1 cellular context compared by ENCODE assay signal in the genomic region with DNA sequence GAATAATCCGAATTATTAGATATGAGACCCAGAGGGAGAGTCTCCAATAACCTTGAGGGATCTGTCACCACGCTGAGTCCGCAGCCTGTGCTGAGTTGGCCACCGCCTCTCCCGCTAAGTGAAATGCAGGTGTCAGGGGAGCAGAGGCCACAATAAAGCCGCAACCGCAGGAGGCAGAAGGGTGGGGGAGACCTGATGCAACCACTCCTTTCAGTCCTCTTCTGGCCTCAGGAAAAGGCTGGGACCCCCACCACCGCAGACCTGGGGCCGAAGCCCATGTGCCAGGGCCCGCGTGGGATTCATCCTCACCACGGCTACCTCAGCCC.
A peak's percentile ranks its signal among the peaks of the same experiment; 100 is the strongest.
TF ChIP-seq lines count a peak whose summit lies in the region.

No MANE protein-coding gene starts in this region.

TF ChIP-seq in K562, 482 proteins besides CTCF, POLR2A, EP300 and RAD21 (continued from another document):
- TF ChIP-seq, protein P1, sequence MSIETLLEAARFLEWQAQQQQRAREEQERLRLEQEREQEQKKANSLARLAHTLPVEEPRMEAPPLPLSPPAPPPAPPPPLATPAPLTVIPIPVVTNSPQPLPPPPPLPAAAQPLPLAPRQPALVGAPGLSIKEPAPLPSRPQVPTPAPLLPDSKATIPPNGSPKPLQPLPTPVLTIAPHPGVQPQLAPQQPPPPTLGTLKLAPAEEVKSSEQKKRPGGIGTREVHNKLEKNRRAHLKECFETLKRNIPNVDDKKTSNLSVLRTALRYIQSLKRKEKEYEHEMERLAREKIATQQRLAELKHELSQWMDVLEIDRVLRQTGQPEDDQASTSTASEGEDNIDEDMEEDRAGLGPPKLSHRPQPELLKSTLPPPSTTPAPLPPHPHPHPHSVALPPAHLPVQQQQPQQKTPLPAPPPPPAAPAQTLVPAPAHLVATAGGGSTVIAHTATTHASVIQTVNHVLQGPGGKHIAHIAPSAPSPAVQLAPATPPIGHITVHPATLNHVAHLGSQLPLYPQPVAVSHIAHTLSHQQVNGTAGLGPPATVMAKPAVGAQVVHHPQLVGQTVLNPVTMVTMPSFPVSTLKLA (conservative IDR thresholded peaks at IDR 0.05): 0 out of 4 replicates have a peak, but pooled peaks of 1 of the 2 experiments have one; percentile 23
- TF ChIP-seq, protein P2, sequence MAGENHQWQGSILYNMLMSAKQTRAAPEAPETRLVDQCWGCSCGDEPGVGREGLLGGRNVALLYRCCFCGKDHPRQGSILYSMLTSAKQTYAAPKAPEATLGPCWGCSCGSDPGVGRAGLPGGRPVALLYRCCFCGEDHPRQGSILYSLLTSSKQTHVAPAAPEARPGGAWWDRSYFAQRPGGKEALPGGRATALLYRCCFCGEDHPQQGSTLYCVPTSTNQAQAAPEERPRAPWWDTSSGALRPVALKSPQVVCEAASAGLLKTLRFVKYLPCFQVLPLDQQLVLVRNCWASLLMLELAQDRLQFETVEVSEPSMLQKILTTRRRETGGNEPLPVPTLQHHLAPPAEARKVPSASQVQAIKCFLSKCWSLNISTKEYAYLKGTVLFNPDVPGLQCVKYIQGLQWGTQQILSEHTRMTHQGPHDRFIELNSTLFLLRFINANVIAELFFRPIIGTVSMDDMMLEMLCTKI (IDR thresholded peaks at IDR 0.05; ENCODE audit: partially characterized antibody): no peak
- no peak for TF ChIP-seq HDAC3 (IDR thresholded peaks at IDR 0.05; ENCODE audit: borderline replicate concordance, partially characterized antibody)
- TF ChIP-seq ZBTB7A (IDR thresholded peaks at IDR 0.05; ENCODE audit: borderline replicate concordance, control insufficient read depth, low read depth, low read length): peak; percentile 50; the same call in 1 of the 2 replicates
- TF ChIP-seq ZNF444 (CRISPR knock-in tag; IDR thresholded peaks at IDR 0.05): no peak
- TF ChIP-seq, protein P3, sequence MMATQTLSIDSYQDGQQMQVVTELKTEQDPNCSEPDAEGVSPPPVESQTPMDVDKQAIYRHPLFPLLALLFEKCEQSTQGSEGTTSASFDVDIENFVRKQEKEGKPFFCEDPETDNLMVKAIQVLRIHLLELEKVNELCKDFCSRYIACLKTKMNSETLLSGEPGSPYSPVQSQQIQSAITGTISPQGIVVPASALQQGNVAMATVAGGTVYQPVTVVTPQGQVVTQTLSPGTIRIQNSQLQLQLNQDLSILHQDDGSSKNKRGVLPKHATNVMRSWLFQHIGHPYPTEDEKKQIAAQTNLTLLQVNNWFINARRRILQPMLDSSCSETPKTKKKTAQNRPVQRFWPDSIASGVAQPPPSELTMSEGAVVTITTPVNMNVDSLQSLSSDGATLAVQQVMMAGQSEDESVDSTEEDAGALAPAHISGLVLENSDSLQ (IDR thresholded peaks at IDR 0.05): peak; percentile 32; the same call in 1 of the 2 replicates
TF ChIP-seq in K562: peak in this region for 34.
